20 cellular contexts compared by ENCODE assay signal in genomic region chr5:2659071-2659470, GRCh38.
DNase-seq lines count a peak whose midpoint lies in the region; ATAC-seq and TF ChIP-seq lines count a peak whose summit lies in the region.
"Had no signal": no experiment of that assay in that cellular context is flagged by ENCODE, and none has a peak within 500 bp of the region (broad histone marks: within the 10 kb centered on the region; RNA-seq: fewer than 3 reads in every experiment).

No MANE protein-coding gene starts in this region.

- H3K27ac Mint-ChIP-seq in MCF 10A (ENCODE audit: low read depth, unreplicated experiment) (peak overlapping the region; percentile 75), endodermal cell (no peak overlapping the region)

- peaks cover 22% of the 10 kb centered on the region for H3K4me1 Mint-ChIP-seq in MCF 10A (ENCODE audit: insufficient read depth, unreplicated experiment)
- H3K4me1 Mint-ChIP-seq in endodermal cell = peaks cover 3% of the 10 kb centered on the region

- H3K4me1 ChIP-seq in breast epithelium = no peaks in the 10 kb centered on the region
- no peaks in the 10 kb centered on the region for H3K4me1 ChIP-seq in endodermal cell (ENCODE audit: control insufficient read depth, insufficient read depth, low read length)
- H3K4me1 ChIP-seq: SJSA1 had no signal

- H3K9me3 ChIP-seq in breast epithelium = no peaks in the 10 kb centered on the region
- H3K9me3 ChIP-seq in endodermal cell (ENCODE audit: control insufficient read depth, low read length) = no peaks in the 10 kb centered on the region
- H3K9me3 ChIP-seq: MG63 had no signal

- H3K36me3 Mint-ChIP-seq in MCF 10A (ENCODE audit: insufficient read depth, unreplicated experiment) (no peaks in the 10 kb centered on the region), endodermal cell (ENCODE audit: low read depth) (no peaks in the 10 kb centered on the region)

- H3K27ac ChIP-seq in breast epithelium = no peak overlapping the region
- no peak overlapping the region for H3K27ac ChIP-seq in endodermal cell (ENCODE audit: low read depth, low read length)
- H3K27ac ChIP-seq: SJSA1 had no signal

- H3K9ac ChIP-seq in endodermal cell (ENCODE audit: extremely low read depth, low read length, poor library complexity, severe bottlenecking) = no peak overlapping the region

- POLR2A ChIA-PET in MCF 10A (lab: Yijun Ruan, JAX) = interaction anchor here (0.6 to 1.4 kb wide), 3 partner anchors 13 to 221 kb away, joined by 3 to 5 read pairs (median 3); no protein-coding TSS in a partner anchor

- 88 to 100% methylated on average over 6 to 10 of the region's 10 CpGs for WGBS in endodermal cell (ENCODE audit: insufficient coverage in 1 of 2, insufficient read length in 1 of 2), 2 experiments

- TF ChIP-seq POLR2A in breast epithelium (IDR thresholded peaks at IDR 0.05) = no peak

- ATAC-seq in HG03025 (IDR thresholded peaks at IDR 0.05; ENCODE audit: low FRiP score, unreplicated experiment) = no peak

- CTCF ChIA-PET in MCF 10A (lab: Yijun Ruan, JAX) = no interaction called here

- H3K4me3 ChIP-seq in breast epithelium = no peak overlapping the region
- H3K4me3 ChIP-seq in endodermal cell (ENCODE audit: low read length) = no peak overlapping the region
- H3K4me3 ChIP-seq: MG63, SJSA1 had no signal

- no peaks in the 10 kb centered on the region for H3K27me3 Mint-ChIP-seq in MCF 10A (ENCODE audit: insufficient read depth, unreplicated experiment)
- H3K27me3 Mint-ChIP-seq in endodermal cell (ENCODE audit: insufficient read depth) = peaks cover 3% of the 10 kb centered on the region

- no peaks in the 10 kb centered on the region for H3K27me3 ChIP-seq in breast epithelium
- H3K27me3 ChIP-seq in endodermal cell (ENCODE audit: control insufficient read depth, insufficient read depth, low read length, poor library complexity, severe bottlenecking) = no peaks in the 10 kb centered on the region
- H3K27me3 ChIP-seq: SJSA1 had no signal

- H3K36me3 ChIP-seq in breast epithelium (no peaks in the 10 kb centered on the region), endodermal cell (ENCODE audit: control insufficient read depth, insufficient read depth, low read length) (no peaks in the 10 kb centered on the region)
- H3K36me3 ChIP-seq: MG63, SJSA1 had no signal

- intact Hi-C loops in MCF 10A (cut with micrococcal nuclease) = no loop called here
- intact Hi-C loops in breast epithelium (cut with DNase I; ENCODE audit: low total_unique reads) = no loop called here

- H3K9me3 Mint-ChIP-seq in MCF 10A (ENCODE audit: unreplicated experiment) = no peaks in the 10 kb centered on the region
- H3K9me3 Mint-ChIP-seq in endodermal cell = no peaks in the 10 kb centered on the region

- BruUV-seq in MCF 10A (replicated peaks; lab: Mats Ljungman, UMichigan) = no TSS peak

- H3K4me3 Mint-ChIP-seq in MCF 10A (ENCODE audit: unreplicated experiment) (no peak overlapping the region), endodermal cell (no peak overlapping the region)

- DNase-seq in MCF 10A (ENCODE audit: unreplicated experiment) (no peak), breast epithelium (ENCODE audit: low spot score in 2 of 2) (no peak), endodermal cell (peak; percentile 29), left kidney (ENCODE audit: low read depth, low spot score) (peak; percentile 18), HUDEP-2 (lab: John Stamatoyannopoulos, UW; ENCODE audit: unreplicated experiment in 76 of 76) (no peak), NCI-H2081 treated with DMSO at 0.1 percent for 48 hours (lab: John Stamatoyannopoulos, UW) (no peak)
- DNase-seq in activated CD8-positive, alpha-beta memory T cell treated with anti-CD3 and anti-CD28 coated beads for 24 hours = no peak
- DNase-seq: Calu3, DMS79 treated with DMSO at 0.1 percent for 48 hours, H7, KBM-7, MG63, NCI-H1105 treated with DMSO at 0.1 percent for 48 hours, NCI-H2029, NCI-H524, NCI-H774, Right ventricle myocardium superior, RPMI8226 had no signal

- TF ChIP-seq CTCF in MCF 10A (IDR thresholded peaks at IDR 0.05; ENCODE audit: unreplicated experiment) (no peak), breast epithelium (IDR thresholded peaks at IDR 0.05) (no peak), endodermal cell (conservative IDR thresholded peaks at IDR 0.05) (no peak)

Comparison
In these comparisons a context has a peak if more than half of its experiments do, and no peak if none do; other contexts are left out.
1. DNase-seq: peak in endodermal cell (single experiment) and left kidney (single experiment); none in MCF 10A (single experiment), breast epithelium (0 of 2), HUDEP-2 (0 of 76), activated CD8-positive, alpha-beta memory T cell treated with anti-CD3 and anti-CD28 coated beads for 24 hours (single experiment) and NCI-H2081 treated with DMSO at 0.1 percent for 48 hours (single experiment).